In genomic region chr2:36659872-36660312, GRCh38 we compare ENCODE assay signal across 1 cellular context.
A peak's percentile ranks its signal among the peaks of the same experiment; 100 is the strongest.
TF ChIP-seq lines count a peak whose summit lies in the region.

No MANE protein-coding gene starts in this region.

TF ChIP-seq in HepG2, 621 proteins besides CTCF, POLR2A, EP300 and RAD21 (continued from another document and continues in another):
- TF ChIP-seq, protein P1, sequence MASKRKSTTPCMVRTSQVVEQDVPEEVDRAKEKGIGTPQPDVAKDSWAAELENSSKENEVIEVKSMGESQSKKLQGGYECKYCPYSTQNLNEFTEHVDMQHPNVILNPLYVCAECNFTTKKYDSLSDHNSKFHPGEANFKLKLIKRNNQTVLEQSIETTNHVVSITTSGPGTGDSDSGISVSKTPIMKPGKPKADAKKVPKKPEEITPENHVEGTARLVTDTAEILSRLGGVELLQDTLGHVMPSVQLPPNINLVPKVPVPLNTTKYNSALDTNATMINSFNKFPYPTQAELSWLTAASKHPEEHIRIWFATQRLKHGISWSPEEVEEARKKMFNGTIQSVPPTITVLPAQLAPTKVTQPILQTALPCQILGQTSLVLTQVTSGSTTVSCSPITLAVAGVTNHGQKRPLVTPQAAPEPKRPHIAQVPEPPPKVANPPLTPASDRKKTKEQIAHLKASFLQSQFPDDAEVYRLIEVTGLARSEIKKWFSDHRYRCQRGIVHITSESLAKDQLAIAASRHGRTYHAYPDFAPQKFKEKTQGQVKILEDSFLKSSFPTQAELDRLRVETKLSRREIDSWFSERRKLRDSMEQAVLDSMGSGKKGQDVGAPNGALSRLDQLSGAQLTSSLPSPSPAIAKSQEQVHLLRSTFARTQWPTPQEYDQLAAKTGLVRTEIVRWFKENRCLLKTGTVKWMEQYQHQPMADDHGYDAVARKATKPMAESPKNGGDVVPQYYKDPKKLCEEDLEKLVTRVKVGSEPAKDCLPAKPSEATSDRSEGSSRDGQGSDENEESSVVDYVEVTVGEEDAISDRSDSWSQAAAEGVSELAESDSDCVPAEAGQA (IDR thresholded peaks at IDR 0.05; ENCODE audit: low read depth), result no peak; the same call in 1 of the 2 replicates
- TF ChIP-seq, protein P1 (CRISPR knock-in tag; IDR thresholded peaks at IDR 0.05; ENCODE audit: borderline replicate concordance), result no peak
- TF ChIP-seq KMT2B (CRISPR knock-in tag; IDR thresholded peaks at IDR 0.05) (no peak), TGIF2 (CRISPR knock-in tag; IDR thresholded peaks at IDR 0.05) (0 out of 2 replicates have a peak, but pooled peaks have one; percentile 24), ZNF7 (CRISPR knock-in tag; IDR thresholded peaks at IDR 0.05) (no peak), ZNF296 (CRISPR knock-in tag; conservative IDR thresholded peaks at IDR 0.05) (no peak), MYC (CRISPR knock-in tag; IDR thresholded peaks at IDR 0.05; ENCODE audit: borderline replicate concordance) (no peak), GMEB1 (CRISPR knock-in tag; IDR thresholded peaks at IDR 0.05; ENCODE audit: borderline replicate concordance) (no peak), ZNF644 (CRISPR knock-in tag; IDR thresholded peaks at IDR 0.05; ENCODE audit: low read depth) (peak; percentile 93), BRCA1 (CRISPR knock-in tag; IDR thresholded peaks at IDR 0.05) (0 out of 2 replicates have a peak, but pooled peaks have one; percentile 42), PBX3 (CRISPR knock-in tag; IDR thresholded peaks at IDR 0.05; ENCODE audit: borderline replicate concordance) (no peak), ZNF432 (CRISPR knock-in tag; IDR thresholded peaks at IDR 0.05; ENCODE audit: borderline replicate concordance) (no peak), ZNF749 (CRISPR knock-in tag; IDR thresholded peaks at IDR 0.05; ENCODE audit: borderline replicate concordance) (no peak), RFXANK (CRISPR knock-in tag; IDR thresholded peaks at IDR 0.05) (no peak), TAF15 (IDR thresholded peaks at IDR 0.05; ENCODE audit: low read depth, low read length, poor library complexity, severe bottlenecking) (no peak), TCF7L2 (IDR thresholded peaks at IDR 0.05; ENCODE audit: low read depth, low read length) (no peak), ATM (IDR thresholded peaks at IDR 0.05; ENCODE audit: borderline replicate concordance) (no peak), PAX8 (CRISPR knock-in tag; IDR thresholded peaks at IDR 0.05; ENCODE audit: borderline replicate concordance) (no peak), ARNTL (CRISPR knock-in tag; IDR thresholded peaks at IDR 0.05) (0 out of 2 replicates have a peak, but pooled peaks have one; percentile 38), NCOA1 (CRISPR knock-in tag; IDR thresholded peaks at IDR 0.05) (no peak), NR1H2 (CRISPR knock-in tag; IDR thresholded peaks at IDR 0.05; ENCODE audit: borderline replicate concordance, low read depth) (no peak), MLX (CRISPR knock-in tag; IDR thresholded peaks at IDR 0.05) (peak; percentile 77), MEIS1 (CRISPR knock-in tag; IDR thresholded peaks at IDR 0.05; ENCODE audit: borderline replicate concordance) (peak; percentile 73; the same call in 1 of the 2 replicates), ZNF557 (CRISPR knock-in tag; IDR thresholded peaks at IDR 0.05) (no peak), ZFP36L1 (CRISPR knock-in tag; IDR thresholded peaks at IDR 0.05) (no peak), ZNF264 (CRISPR knock-in tag; IDR thresholded peaks at IDR 0.05) (peak; percentile 42; the same call in 1 of the 2 replicates), ZNF646 (CRISPR knock-in tag; IDR thresholded peaks at IDR 0.05) (no peak), TARDBP (CRISPR knock-in tag; IDR thresholded peaks at IDR 0.05) (peak; percentile 29; the same call in 1 of the 2 replicates), PPARG (CRISPR knock-in tag; conservative IDR thresholded peaks at IDR 0.05) (peak; percentile 78), ATRX (CRISPR knock-in tag; IDR thresholded peaks at IDR 0.05; ENCODE audit: borderline replicate concordance) (no peak), KAT8 (CRISPR knock-in tag; IDR thresholded peaks at IDR 0.05) (peak; percentile 69; the same call in 1 of the 2 replicates), CHCHD3 (CRISPR knock-in tag; IDR thresholded peaks at IDR 0.05) (no peak), SMC3 (IDR thresholded peaks at IDR 0.05; ENCODE audit: low read length) (no peak), ZNF207 (IDR thresholded peaks at IDR 0.05; ENCODE audit: borderline replicate concordance) (no peak), KLF6 (CRISPR knock-in tag; IDR thresholded peaks at IDR 0.05) (no peak), ZNF781 (CRISPR knock-in tag; IDR thresholded peaks at IDR 0.05; ENCODE audit: borderline replicate concordance, not compliant biosample characterization) (no peak)
- TF ChIP-seq, protein P2, sequence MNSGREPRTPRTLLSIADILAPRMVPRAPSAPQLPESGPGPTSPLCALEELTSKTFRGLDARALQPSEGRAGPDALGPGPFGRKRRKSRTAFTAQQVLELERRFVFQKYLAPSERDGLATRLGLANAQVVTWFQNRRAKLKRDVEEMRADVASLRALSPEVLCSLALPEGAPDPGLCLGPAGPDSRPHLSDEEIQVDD (CRISPR knock-in tag; IDR thresholded peaks at IDR 0.05; ENCODE audit: borderline replicate concordance), result no peak
- TF ChIP-seq, protein P3, sequence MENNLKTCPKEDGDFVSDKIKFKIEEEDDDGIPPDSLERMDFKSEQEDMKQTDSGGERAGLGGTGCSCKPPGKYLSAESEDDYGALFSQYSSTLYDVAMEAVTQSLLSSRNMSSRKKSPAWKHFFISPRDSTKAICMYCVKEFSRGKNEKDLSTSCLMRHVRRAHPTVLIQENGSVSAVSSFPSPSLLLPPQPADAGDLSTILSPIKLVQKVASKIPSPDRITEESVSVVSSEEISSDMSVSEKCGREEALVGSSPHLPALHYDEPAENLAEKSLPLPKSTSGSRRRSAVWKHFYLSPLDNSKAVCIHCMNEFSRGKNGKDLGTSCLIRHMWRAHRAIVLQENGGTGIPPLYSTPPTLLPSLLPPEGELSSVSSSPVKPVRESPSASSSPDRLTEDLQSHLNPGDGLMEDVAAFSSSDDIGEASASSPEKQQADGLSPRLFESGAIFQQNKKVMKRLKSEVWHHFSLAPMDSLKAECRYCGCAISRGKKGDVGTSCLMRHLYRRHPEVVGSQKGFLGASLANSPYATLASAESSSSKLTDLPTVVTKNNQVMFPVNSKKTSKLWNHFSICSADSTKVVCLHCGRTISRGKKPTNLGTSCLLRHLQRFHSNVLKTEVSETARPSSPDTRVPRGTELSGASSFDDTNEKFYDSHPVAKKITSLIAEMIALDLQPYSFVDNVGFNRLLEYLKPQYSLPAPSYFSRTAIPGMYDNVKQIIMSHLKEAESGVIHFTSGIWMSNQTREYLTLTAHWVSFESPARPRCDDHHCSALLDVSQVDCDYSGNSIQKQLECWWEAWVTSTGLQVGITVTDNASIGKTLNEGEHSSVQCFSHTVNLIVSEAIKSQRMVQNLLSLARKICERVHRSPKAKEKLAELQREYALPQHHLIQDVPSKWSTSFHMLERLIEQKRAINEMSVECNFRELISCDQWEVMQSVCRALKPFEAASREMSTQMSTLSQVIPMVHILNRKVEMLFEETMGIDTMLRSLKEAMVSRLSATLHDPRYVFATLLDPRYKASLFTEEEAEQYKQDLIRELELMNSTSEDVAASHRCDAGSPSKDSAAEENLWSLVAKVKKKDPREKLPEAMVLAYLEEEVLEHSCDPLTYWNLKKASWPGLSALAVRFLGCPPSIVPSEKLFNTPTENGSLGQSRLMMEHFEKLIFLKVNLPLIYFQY (CRISPR knock-in tag; IDR thresholded peaks at IDR 0.05; ENCODE audit: borderline replicate concordance), result no peak
- TF ChIP-seq, protein P4, sequence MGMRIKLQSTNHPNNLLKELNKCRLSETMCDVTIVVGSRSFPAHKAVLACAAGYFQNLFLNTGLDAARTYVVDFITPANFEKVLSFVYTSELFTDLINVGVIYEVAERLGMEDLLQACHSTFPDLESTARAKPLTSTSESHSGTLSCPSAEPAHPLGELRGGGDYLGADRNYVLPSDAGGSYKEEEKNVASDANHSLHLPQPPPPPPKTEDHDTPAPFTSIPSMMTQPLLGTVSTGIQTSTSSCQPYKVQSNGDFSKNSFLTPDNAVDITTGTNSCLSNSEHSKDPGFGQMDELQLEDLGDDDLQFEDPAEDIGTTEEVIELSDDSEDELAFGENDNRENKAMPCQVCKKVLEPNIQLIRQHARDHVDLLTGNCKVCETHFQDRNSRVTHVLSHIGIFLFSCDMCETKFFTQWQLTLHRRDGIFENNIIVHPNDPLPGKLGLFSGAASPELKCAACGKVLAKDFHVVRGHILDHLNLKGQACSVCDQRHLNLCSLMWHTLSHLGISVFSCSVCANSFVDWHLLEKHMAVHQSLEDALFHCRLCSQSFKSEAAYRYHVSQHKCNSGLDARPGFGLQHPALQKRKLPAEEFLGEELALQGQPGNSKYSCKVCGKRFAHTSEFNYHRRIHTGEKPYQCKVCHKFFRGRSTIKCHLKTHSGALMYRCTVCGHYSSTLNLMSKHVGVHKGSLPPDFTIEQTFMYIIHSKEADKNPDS (CRISPR knock-in tag; IDR thresholded peaks at IDR 0.05), result no peak
